Comparison of ENCODE assay signal across 10 cellular contexts in genomic region chr4:109276482-109277095, GRCh38.
DNase-seq lines count a peak whose midpoint lies in the region; ATAC-seq and TF ChIP-seq lines count a peak whose summit lies in the region.
"Had no signal": no experiment of that assay in that cellular context is flagged by ENCODE, and none has a peak within 500 bp of the region (broad histone marks: within the 10 kb centered on the region; RNA-seq: fewer than 3 reads in every experiment).

No MANE protein-coding gene starts in this region.

- no peak overlapping the region for H3K4me3 Mint-ChIP-seq in stimulated activated effector memory CD8-positive, alpha-beta T cell treated with anti-CD3 and anti-CD28 coated beads, Interleukin-12 subunit alpha, Interleukin-12 subunit beta, amount 100 ng/mL, for 72 hours

- ATAC-seq in HG02571 (IDR thresholded peaks at IDR 0.05; ENCODE audit: unreplicated experiment) (peak; percentile 58), HG03378 (IDR thresholded peaks at IDR 0.05; ENCODE audit: unreplicated experiment) (peak; percentile 44)
- ATAC-seq in stimulated activated effector memory CD8-positive, alpha-beta T cell treated with anti-CD3 and anti-CD28 coated beads, Interleukin-12 subunit alpha, Interleukin-12 subunit beta, amount 100 ng/mL, for 72 hours, result peak; percentile 98

- no peak for TF ChIP-seq CTCF in RWPE1 (conservative IDR thresholded peaks at IDR 0.05; ENCODE audit: low read depth)

- H3K4me1 Mint-ChIP-seq in stimulated activated effector memory CD8-positive, alpha-beta T cell treated with anti-CD3 and anti-CD28 coated beads, Interleukin-12 subunit alpha, Interleukin-12 subunit beta, amount 100 ng/mL, for 72 hours, result peaks cover 7% of the 10 kb centered on the region

- CTCF ChIA-PET in RWPE1 (lab: Yijun Ruan, JAX), result no interaction called here

- no peaks in the 10 kb centered on the region for H3K36me3 Mint-ChIP-seq in stimulated activated effector memory CD8-positive, alpha-beta T cell treated with anti-CD3 and anti-CD28 coated beads, Interleukin-12 subunit alpha, Interleukin-12 subunit beta, amount 100 ng/mL, for 72 hours

- H3K27ac Mint-ChIP-seq in stimulated activated effector memory CD8-positive, alpha-beta T cell treated with anti-CD3 and anti-CD28 coated beads, Interleukin-12 subunit alpha, Interleukin-12 subunit beta, amount 100 ng/mL, for 72 hours, result no peak overlapping the region

- no peak overlapping the region for H3K27ac ChIP-seq in RWPE1

- no peaks in the 10 kb centered on the region for H3K9me3 Mint-ChIP-seq in stimulated activated effector memory CD8-positive, alpha-beta T cell treated with anti-CD3 and anti-CD28 coated beads, Interleukin-12 subunit alpha, Interleukin-12 subunit beta, amount 100 ng/mL, for 72 hours

- POLR2A ChIA-PET in RWPE1 (lab: Yijun Ruan, JAX; ENCODE audit: low non-redundant PET), result no interaction called here

- DNase-seq in activated T-cell treated with anti-CD3 and anti-CD28 coated beads for 48 hours (ENCODE audit: low read depth) (peak; percentile 4), EL (no peak), RWPE1 (ENCODE audit: low spot score) (no peak), NCI-H82 (lab: John Stamatoyannopoulos, UW) (no peak)
- DNase-seq in activated T-cell treated with anti-CD3 and anti-CD28 coated beads, Interleukin-2, amount 50 U/mL, for 1 hour, result no peak
- DNase-seq in stimulated activated effector memory CD8-positive, alpha-beta T cell treated with anti-CD3 and anti-CD28 coated beads, Interleukin-12 subunit alpha, Interleukin-12 subunit beta, amount 100 ng/mL, for 72 hours (ENCODE audit: low spot score in 2 of 2), result no peak
- DNase-seq: activated CD8-positive, alpha-beta memory T cell treated with anti-CD3 and anti-CD28 coated beads for 24 hours; DMS 273 treated with DMSO at 0.1 percent for 48 hours had no signal

Comparison
In these comparisons a context has a peak if more than half of its experiments do, and no peak if none do; other contexts are left out.
1. ATAC-seq: peak in every context shown above with its lines; median percentile 98 in stimulated activated effector memory CD8-positive, alpha-beta T cell treated with anti-CD3 and anti-CD28 coated beads, Interleukin-12 subunit alpha, Interleukin-12 subunit beta, amount 100 ng/mL, for 72 hours; 58 in HG02571; 44 in HG03378.